ENCODE assay signal across 8 cellular contexts in genomic region chr6:33289784-33290315, GRCh38. TPM values are rescaled to one million over a fixed set of nuclear protein-coding genes. Genes with fewer than 3 reads are reported as not detected.
DNase-seq lines count a peak whose midpoint lies in the region; ATAC-seq, FAIRE-seq and TF ChIP-seq lines count a peak whose summit lies in the region.

No MANE protein-coding gene starts in this region.

- DNase-seq in A673 (ENCODE audit: low spot score) (no peak), T-cell (no peak), small intestine (no peak), NCI-H1105 treated with DMSO at 0.1 percent for 48 hours (lab: John Stamatoyannopoulos, UW) (no peak), GM19238 (ENCODE audit: insufficient read length, low spot score) (no peak), occipital lobe (lab: John Stamatoyannopoulos, UW) (no peak)

- peak overlapping the region; percentile 93 to 96 (median 96) for H3K4me3 Mint-ChIP-seq in T-cell

- H3K27ac Mint-ChIP-seq in T-cell = peak overlapping the region; percentile 92 to 96

- ATAC-seq in GM21528 (IDR thresholded peaks at IDR 0.05; ENCODE audit: low FRiP score, unreplicated experiment) = peak; percentile 17
- peak in 1 of 4 experiments; percentile 25 for ATAC-seq in T-cell (replicated peaks in 1 of 4)
- no peak for ATAC-seq in gastroesophageal sphincter

- no peak for TF ChIP-seq POLR2A in gastroesophageal sphincter (IDR thresholded peaks at IDR 0.05)

- peak overlapping the region; percentile 74 for H3K4me3 ChIP-seq in A673 (ENCODE audit: low read depth, low read length, poor library complexity, severe bottlenecking)
- H3K4me3 ChIP-seq in gastroesophageal sphincter = peak overlapping the region; percentile 64 to 69
- H3K4me3 ChIP-seq in small intestine (ENCODE audit: low read depth in 1 of 2, low read length in 2 of 2) = peak overlapping the region; percentile 61 to 67

- no peaks in the 10 kb centered on the region for H3K9me3 Mint-ChIP-seq in T-cell

- CTCF ChIA-PET in A673 (lab: Charles Lee) = interaction anchor here (1.0 to 1.2 kb wide), 2 partner anchors 10 to 12 kb away, joined by 5 read pairs; partner anchors contain the start of genes B3GALT4 and RGL2
- CTCF ChIA-PET in T-cell (lab: Charles Lee) = interaction anchor here (0.5 to 2.4 kb wide), 9 partner anchors 9 to 435 kb away, joined by 4 to 11 read pairs (median 6); partner anchors contain the start of genes ZBTB22 (in 2 of the 2), B3GALT4 (in 1 of the 2), RPS18 (in 1 of the 2) and VPS52 (in 1 of the 2)

- H3K4me1 ChIP-seq in A673 (ENCODE audit: insufficient read depth, low read length, poor library complexity, severe bottlenecking) (peaks cover 16% of the 10 kb centered on the region), gastroesophageal sphincter (peaks cover 3 to 35% (median 14%) of the 10 kb centered on the region in 3 donors), small intestine (ENCODE audit: control insufficient read depth in 2 of 2, insufficient read depth in 1 of 2, low read depth in 1 of 2, low read length in 1 of 2) (peaks cover 3 to 11% of the 10 kb centered on the region in 2 donors)

- H3K27ac ChIP-seq in A673 (ENCODE audit: low read depth, low read length, poor library complexity, severe bottlenecking) (peak overlapping the region; percentile 67), gastroesophageal sphincter (peak overlapping the region; percentile 15 to 86 (median 82)), small intestine (ENCODE audit: low read depth in 1 of 2, low read length in 1 of 2) (peak overlapping the region in 1 of 2 donors; percentile 56)

- no peak for TF ChIP-seq CTCF in A673 (conservative IDR thresholded peaks at IDR 0.05; ENCODE audit: low read depth, low read length)
- TF ChIP-seq CTCF in gastroesophageal sphincter (IDR thresholded peaks at IDR 0.05) = no peak

- peaks cover 44 to 50% (median 47%) of the 10 kb centered on the region in 3 donors for H3K4me1 Mint-ChIP-seq in T-cell

- BruUV-seq in A673 (replicated peaks; lab: Mats Ljungman, UMichigan) = TSS peak; percentile 92

- FAIRE-seq in small intestine (lab: Jason Lieb, UNC) = no peak

- H3K27me3 Mint-ChIP-seq in T-cell = no peaks in the 10 kb centered on the region

- H3K36me3 ChIP-seq in A673 (ENCODE audit: insufficient read depth, low read length, poor library complexity, severe bottlenecking) (peaks cover 27% of the 10 kb centered on the region), gastroesophageal sphincter (peaks cover 0 to 75% of the 10 kb centered on the region in 2 donors), small intestine (ENCODE audit: control insufficient read depth in 2 of 2, insufficient read depth in 2 of 2, low read length in 2 of 2) (peaks cover 0 to 2% of the 10 kb centered on the region in 2 donors)

- intact Hi-C loops in A673 (cut with micrococcal nuclease; ENCODE audit: unreplicated experiment) = no loop called here

- POLR2A ChIA-PET in A673 (lab: Charles Lee; ENCODE audit: low non-redundant PET) (no interaction called here), T-cell (lab: Charles Lee) (interaction anchor here (0.5 to 2.8 kb wide), 5 partner anchors 12 to 56 kb away, joined by 3 to 10 read pairs (median 3); partner anchors contain the start of gene B3GALT4 (in 2 of the 2))

- TF ChIP-seq EP300 in gastroesophageal sphincter (IDR thresholded peaks at IDR 0.05) = no peak

- WGBS in gastroesophageal sphincter (ENCODE audit: low coverage in 1 of 2), 2 donors = 0% methylated on average over 4 of the region's 14 CpGs; no CpG with 5 or more reads in 1 of the 2 donors
- 2 to 3% (median 3%) methylated on average over 14 of the region's 14 CpGs for WGBS in small intestine, 3 donors

- H3K27me3 ChIP-seq in A673 (replicated peaks; ENCODE audit: insufficient read depth, low read depth, low read length, poor library complexity) (no peaks in the 10 kb centered on the region), gastroesophageal sphincter (no peaks in the 10 kb centered on the region), small intestine (ENCODE audit: control insufficient read depth in 2 of 2, insufficient read depth in 2 of 2, low read length in 2 of 2) (no peaks in the 10 kb centered on the region)

- H3K36me3 Mint-ChIP-seq in T-cell = peaks cover 39% of the 10 kb centered on the region

- H3K9me3 ChIP-seq in A673 (ENCODE audit: low read depth, low read length, poor library complexity, severe bottlenecking) (no peaks in the 10 kb centered on the region), gastroesophageal sphincter (no peaks in the 10 kb centered on the region), small intestine (ENCODE audit: control insufficient read depth, low read depth) (no peaks in the 10 kb centered on the region)

RNA-seq across cellular contexts. Expression of gene PFDN6, which starts 0.4 kb away (rescaled TPM):
- total RNA-seq in A673 (2021) (70.0 and 83.4 TPM in 2 replicates), T-cell (10 to 100 TPM; 16.1 to 51.4 (median 40.5) TPM), gastroesophageal sphincter (10 to 100 TPM; 40.6 to 55.5 (median 50.6) TPM), occipital lobe (27.0 TPM)
- 100 to 1,000 TPM; 129 to 183 (median 164) TPM for polyA plus RNA-seq in small intestine

RNA-seq across cellular contexts. Expression of gene WDR46, which starts 0.8 kb away (rescaled TPM):
- 85.1 and 97.9 TPM in 2 replicates for total RNA-seq in A673 (2021)
- total RNA-seq in T-cell = 10 to 100 TPM; 38.3 to 74.4 (median 60.4) TPM
- total RNA-seq in gastroesophageal sphincter = 10 to 100 TPM; 26.4 to 39.2 (median 35.6) TPM
- 10 to 100 TPM; 39.4 to 60.5 (median 47.5) TPM for polyA plus RNA-seq in small intestine
- 42.6 TPM for total RNA-seq in occipital lobe

RNA-seq across cellular contexts. Expression of gene RGL2, which starts 8.9 kb away (rescaled TPM):
- total RNA-seq in A673 (2021) = 48.8 and 50.4 TPM in 2 replicates
- 10 to 100 TPM; 55.9 to 72.0 (median 66.0) TPM for total RNA-seq in T-cell
- 10 to 100 TPM; 53.7 to 83.0 (median 60.7) TPM for total RNA-seq in gastroesophageal sphincter
- polyA plus RNA-seq in small intestine = 10 to 100 TPM; 13.2 to 32.9 (median 17.6) TPM
- 13.7 TPM for total RNA-seq in occipital lobe

RNA-seq across cellular contexts. Expression of gene B3GALT4, which starts 12.9 kb away (rescaled TPM):
- total RNA-seq in A673 (2021) = 4.0 TPM in 2 replicates
- total RNA-seq in T-cell = 10 to 100 TPM; 12.2 to 47.2 (median 40.4) TPM
- total RNA-seq in gastroesophageal sphincter = 10 to 100 TPM; 12.2 to 23.8 (median 17.3) TPM
- 10 to 100 TPM; 10.8 to 15.4 (median 14.5) TPM for polyA plus RNA-seq in small intestine
- 12.5 TPM for total RNA-seq in occipital lobe

RNA-seq across cellular contexts. Expression of gene RPS18, which starts 18.0 kb away (rescaled TPM):
- total RNA-seq in A673 (2021) (1,781 and 1,852 TPM in 2 replicates), T-cell (1,000 to 10,000 TPM; 3,249 to 4,871 (median 4,590) TPM), gastroesophageal sphincter (1,000 to 10,000 TPM; 1,175 to 3,464 (median 2,399) TPM), occipital lobe (3,778 TPM)
- 1,000 to 10,000 TPM; 2,947 to 6,778 (median 5,180) TPM for polyA plus RNA-seq in small intestine
